14 cellular contexts compared by ENCODE assay signal in genomic region chr4:110296892-110297291, GRCh38.
A peak's percentile ranks its signal among the peaks of the same experiment; 100 is the strongest.
DNase-seq lines count a peak whose midpoint lies in the region; ATAC-seq and TF ChIP-seq lines count a peak whose summit lies in the region.
"Had no signal": no experiment of that assay in that cellular context is flagged by ENCODE, and none has a peak within 500 bp of the region (broad histone marks: within the 10 kb centered on the region; RNA-seq: fewer than 3 reads in every experiment).

No MANE protein-coding gene starts in this region.

- no peaks in the 10 kb centered on the region for H3K4me1 ChIP-seq in HAP-1
- H3K4me1 ChIP-seq in thyroid gland = no peaks in the 10 kb centered on the region
- H3K4me1 ChIP-seq: esophagus squamous epithelium, tibial nerve had no signal

- 75 to 87% methylated on average over 2 of the region's 2 CpGs for WGBS in thyroid gland, 2 donors

- in situ Hi-C loops in HAP-1 (cut with MboI; ENCODE audit: low sequenced_read_pairs) = no loop called here

- DNase-seq in epidermal melanocyte (ENCODE audit: insufficient read length, low spot score) (no peak), HAP-1 (ENCODE audit: low spot score in 2 of 2) (no peak), thyroid gland (no peak), C1 segment of cervical spinal cord (lab: John Stamatoyannopoulos, UW) (no peak)
- DNase-seq: esophagus squamous epithelium, NCI-H345, retina, Right ventricle myocardium superior had no signal

- H3K4me3 ChIP-seq in HAP-1 (no peak overlapping the region), thyroid gland (replicated peaks in 1 of 3) (no peak overlapping the region)
- H3K4me3 ChIP-seq: cardiac muscle cell, esophagus squamous epithelium, tibial nerve had no signal

- intact Hi-C loops in thyroid gland (cut with DNase I) = no loop called here

- no peaks in the 10 kb centered on the region for H3K36me3 ChIP-seq in HAP-1 (replicated peaks)
- H3K36me3 ChIP-seq in thyroid gland = no peaks in the 10 kb centered on the region
- H3K36me3 ChIP-seq: cardiac muscle cell, esophagus squamous epithelium, tibial nerve had no signal

- ATAC-seq in GM18502 (IDR thresholded peaks at IDR 0.05; ENCODE audit: poor library complexity, unreplicated experiment) = peak; percentile 91
- ATAC-seq in GM19452 (IDR thresholded peaks at IDR 0.05; ENCODE audit: unreplicated experiment) = peak; percentile 83
- peak; percentile 87 for ATAC-seq in HG02798 (IDR thresholded peaks at IDR 0.05; ENCODE audit: poor library complexity, unreplicated experiment)
- peak; percentile 83 for ATAC-seq in HG03520 (IDR thresholded peaks at IDR 0.05; ENCODE audit: unreplicated experiment)

- H3K27me3 ChIP-seq in HAP-1 (ENCODE audit: low read depth) (peaks cover 6% of the 10 kb centered on the region; the same call in 1 of the 2 replicates), thyroid gland (no peaks in the 10 kb centered on the region)
- H3K27me3 ChIP-seq: cardiac muscle cell, tibial nerve had no signal

- no peak for TF ChIP-seq POLR2A in thyroid gland (IDR thresholded peaks at IDR 0.05)

- no peaks in the 10 kb centered on the region for H3K9me3 ChIP-seq in HAP-1
- no peaks in the 10 kb centered on the region for H3K9me3 ChIP-seq in thyroid gland
- H3K9me3 ChIP-seq: esophagus squamous epithelium, tibial nerve had no signal

- no peak for TF ChIP-seq CTCF in thyroid gland (IDR thresholded peaks at IDR 0.05)

- H3K27ac ChIP-seq in thyroid gland = no peak overlapping the region
- H3K27ac ChIP-seq: cardiac muscle cell, esophagus squamous epithelium, tibial nerve had no signal
